Comparison of ENCODE assay signal across 1 cellular context in the genomic region with DNA sequence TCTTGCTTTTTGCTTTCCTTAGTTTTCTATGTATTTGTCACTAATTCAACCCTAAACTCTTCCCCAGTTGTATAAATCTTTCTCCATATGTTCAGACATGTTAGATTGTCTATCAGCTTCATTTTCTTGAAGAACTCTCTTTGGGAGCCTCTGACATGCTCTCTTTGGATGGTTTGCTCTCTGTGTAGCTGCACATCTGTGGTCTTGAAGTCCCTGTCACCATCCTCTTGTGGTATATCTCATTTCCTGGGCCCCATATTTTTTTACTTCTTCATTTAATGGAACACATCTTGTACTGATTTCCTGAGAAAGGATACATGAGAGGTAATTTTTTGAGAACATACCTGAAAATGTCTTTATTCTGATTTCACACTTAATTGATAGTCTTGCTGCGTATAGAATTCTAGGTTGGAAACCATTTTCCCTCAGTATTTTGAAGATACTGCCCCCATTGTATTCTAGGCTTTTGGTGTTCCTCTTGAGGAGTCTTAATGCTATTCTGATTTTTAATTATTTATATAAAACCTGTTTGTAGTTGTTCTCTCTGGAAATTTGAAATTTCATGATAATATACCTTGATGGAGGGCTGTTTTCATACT.
TF ChIP-seq lines count a peak whose summit lies in the region.

No MANE protein-coding gene starts in this region.

TF ChIP-seq in GM12878, 131 proteins besides CTCF, POLR2A, EP300 and RAD21 (continued from another document):
- TF ChIP-seq, protein P1, sequence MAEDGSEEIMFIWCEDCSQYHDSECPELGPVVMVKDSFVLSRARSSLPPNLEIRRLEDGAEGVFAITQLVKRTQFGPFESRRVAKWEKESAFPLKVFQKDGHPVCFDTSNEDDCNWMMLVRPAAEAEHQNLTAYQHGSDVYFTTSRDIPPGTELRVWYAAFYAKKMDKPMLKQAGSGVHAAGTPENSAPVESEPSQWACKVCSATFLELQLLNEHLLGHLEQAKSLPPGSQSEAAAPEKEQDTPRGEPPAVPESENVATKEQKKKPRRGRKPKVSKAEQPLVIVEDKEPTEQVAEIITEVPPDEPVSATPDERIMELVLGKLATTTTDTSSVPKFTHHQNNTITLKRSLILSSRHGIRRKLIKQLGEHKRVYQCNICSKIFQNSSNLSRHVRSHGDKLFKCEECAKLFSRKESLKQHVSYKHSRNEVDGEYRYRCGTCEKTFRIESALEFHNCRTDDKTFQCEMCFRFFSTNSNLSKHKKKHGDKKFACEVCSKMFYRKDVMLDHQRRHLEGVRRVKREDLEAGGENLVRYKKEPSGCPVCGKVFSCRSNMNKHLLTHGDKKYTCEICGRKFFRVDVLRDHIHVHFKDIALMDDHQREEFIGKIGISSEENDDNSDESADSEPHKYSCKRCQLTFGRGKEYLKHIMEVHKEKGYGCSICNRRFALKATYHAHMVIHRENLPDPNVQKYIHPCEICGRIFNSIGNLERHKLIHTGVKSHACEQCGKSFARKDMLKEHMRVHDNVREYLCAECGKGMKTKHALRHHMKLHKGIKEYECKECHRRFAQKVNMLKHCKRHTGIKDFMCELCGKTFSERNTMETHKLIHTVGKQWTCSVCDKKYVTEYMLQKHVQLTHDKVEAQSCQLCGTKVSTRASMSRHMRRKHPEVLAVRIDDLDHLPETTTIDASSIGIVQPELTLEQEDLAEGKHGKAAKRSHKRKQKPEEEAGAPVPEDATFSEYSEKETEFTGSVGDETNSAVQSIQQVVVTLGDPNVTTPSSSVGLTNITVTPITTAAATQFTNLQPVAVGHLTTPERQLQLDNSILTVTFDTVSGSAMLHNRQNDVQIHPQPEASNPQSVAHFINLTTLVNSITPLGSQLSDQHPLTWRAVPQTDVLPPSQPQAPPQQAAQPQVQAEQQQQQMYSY (CRISPR knock-in tag; IDR thresholded peaks at IDR 0.05), result no peak
- TF ChIP-seq RELA (IDR thresholded peaks at IDR 0.05; ENCODE audit: borderline replicate concordance, partially characterized antibody) (no peak), IKZF1 (conservative IDR thresholded peaks at IDR 0.05) (no peak)
